In the genomic region with DNA sequence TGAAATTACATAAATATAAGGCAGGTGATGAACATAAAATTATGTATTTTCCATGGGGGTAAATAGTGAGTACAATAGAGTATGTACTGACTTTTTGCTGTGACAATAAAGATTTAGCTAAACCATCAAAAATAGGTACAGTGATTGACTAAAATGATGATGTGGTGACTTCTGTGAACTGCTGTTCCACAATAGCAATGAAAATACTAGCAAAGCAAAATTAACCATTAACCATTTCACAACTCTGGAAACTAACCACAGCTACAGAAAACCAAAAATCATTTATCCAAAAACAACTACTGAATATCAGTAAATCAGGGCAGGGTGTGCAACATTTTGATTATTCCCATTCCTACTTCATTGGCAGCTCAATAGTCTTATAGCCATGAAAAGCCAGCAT, we compare ENCODE assay signal across 21 cellular contexts.
A peak's percentile ranks its signal among the peaks of the same experiment; 100 is the strongest.
DNase-seq lines count a peak whose midpoint lies in the region; ATAC-seq, FAIRE-seq and TF ChIP-seq lines count a peak whose summit lies in the region.
"Had no signal": no experiment of that assay in that cellular context is flagged by ENCODE, and none has a peak within 500 bp of the region (broad histone marks: within the 10 kb centered on the region; RNA-seq: fewer than 3 reads in every experiment).

No MANE protein-coding gene starts in this region.

- no peaks in the 10 kb centered on the region for H3K27me3 ChIP-seq in KMS-11 (ENCODE audit: insufficient read depth, low read depth)
- no peaks in the 10 kb centered on the region for H3K27me3 ChIP-seq in thyroid gland
- H3K27me3 ChIP-seq: SJCRH30 had no signal

- H3K36me3 ChIP-seq in KMS-11 (ENCODE audit: insufficient read depth), result no peaks in the 10 kb centered on the region
- no peaks in the 10 kb centered on the region for H3K36me3 ChIP-seq in thyroid gland
- H3K36me3 ChIP-seq: HAP-1, SJCRH30 had no signal

- H3K27ac ChIP-seq in KMS-11 (peak overlapping the region; percentile 39; the same call in 1 of the 2 replicates), thyroid gland (no peak overlapping the region)
- H3K27ac ChIP-seq: SJCRH30 had no signal

- no peaks in the 10 kb centered on the region for H3K79me2 ChIP-seq in KMS-11 (ENCODE audit: insufficient read depth, low read depth)

- no peak for DNase-seq in GM12892 (ENCODE audit: insufficient read length)
- DNase-seq in DMS 273 (lab: John Stamatoyannopoulos, UW; ENCODE audit: unreplicated experiment), result no peak
- no peak for DNase-seq in thyroid gland
- DNase-seq: DMS53, IMR-90, MV-4-11, NCI-H1105 treated with DMSO at 0.1 percent for 48 hours, NCI-H2029 treated with DMSO at 0.1 percent for 48 hours, NCI-H345, NCI-H526, OCI-M1, SJCRH30, T-cell had no signal

- TF ChIP-seq CTCF in KMS-11 (conservative IDR thresholded peaks at IDR 0.05; ENCODE audit: low read depth, low read length), result no peak
- no peak for TF ChIP-seq CTCF in thyroid gland (IDR thresholded peaks at IDR 0.05)

- intact Hi-C loops in thyroid gland (cut with DNase I), result no loop called here

- no peak overlapping the region for H2AFZ ChIP-seq in KMS-11 (ENCODE audit: low read depth)
- H2AFZ ChIP-seq: GM23338 had no signal

- no peak overlapping the region for H3K9ac ChIP-seq in KMS-11

- H4K20me1 ChIP-seq in KMS-11 (ENCODE audit: insufficient read depth), result no peaks in the 10 kb centered on the region

- TF ChIP-seq POLR2A in GM12892 (IDR thresholded peaks at IDR 0.05; ENCODE audit: low read depth, low read length) (no peak), thyroid gland (IDR thresholded peaks at IDR 0.05) (no peak)

- peaks cover 30% of the 10 kb centered on the region for H3K4me1 ChIP-seq in KMS-11 (ENCODE audit: low read depth, poor library complexity, severe bottlenecking)
- H3K4me1 ChIP-seq in thyroid gland, result no peaks in the 10 kb centered on the region
- H3K4me1 ChIP-seq: HAP-1, SJCRH30 had no signal

- peak; percentile 46 for FAIRE-seq in GM12892 (lab: Jason Lieb, UNC)
- FAIRE-seq: HTR-8/SVneo, RCC 7860 had no signal

- no peak overlapping the region for H3K4me3 ChIP-seq in KMS-11 (IDR thresholded peaks at IDR 0.05; ENCODE audit: insufficient read depth, low read depth, low read length)
- no peak overlapping the region for H3K4me3 ChIP-seq in thyroid gland (replicated peaks in 1 of 3)
- H3K4me3 ChIP-seq: GM23338, HAP-1, SJCRH30 had no signal

- peak overlapping the region; percentile 39; the same call in 1 of the 2 replicates for H3K4me2 ChIP-seq in KMS-11
- H3K4me2 ChIP-seq: GM23338 had no signal

- H3K9me3 ChIP-seq in thyroid gland, result no peaks in the 10 kb centered on the region
- H3K9me3 ChIP-seq: HAP-1, SJCRH30 had no signal

- peak; percentile 35 for ATAC-seq in GM18870 (IDR thresholded peaks at IDR 0.05; ENCODE audit: unreplicated experiment)
- ATAC-seq in HG02763 (IDR thresholded peaks at IDR 0.05; ENCODE audit: unreplicated experiment), result peak; percentile 35
- ATAC-seq in GM21737 (IDR thresholded peaks at IDR 0.05; ENCODE audit: unreplicated experiment), result no peak
- ATAC-seq: GM23338, T-cell had no signal
